ENCODE assay signal across 8 cellular contexts in genomic region chr14:105486333-105486973, GRCh38. TPM values are rescaled to one million over a fixed set of nuclear protein-coding genes. Genes with fewer than 3 reads are reported as not detected.
A peak's percentile ranks its signal among the peaks of the same experiment; 100 is the strongest.
DNase-seq lines count a peak whose midpoint lies in the region; TF ChIP-seq lines count a peak whose summit lies in the region.

CRIP1 (plus strand) TSS chr14:105486886; CDS start chr14:105487260, 374 bp downstream.

- H3K36me3 ChIP-seq in ectodermal cell (ENCODE audit: control insufficient read depth, insufficient read depth, low read length) (no peaks in the 10 kb centered on the region), muscle layer of colon (ENCODE audit: insufficient read depth, low read length) (no peaks in the 10 kb centered on the region), uterus (no peaks in the 10 kb centered on the region)

- intact Hi-C loops in uterus (cut with DNase I; ENCODE audit: low total_unique reads), result no loop called here

- WGBS in ectodermal cell, 2 experiments, result 7 to 8% methylated on average over 48 of the region's 48 CpGs

- H3K27ac ChIP-seq in ectodermal cell (ENCODE audit: insufficient read depth, low read depth, low read length, poor library complexity, severe bottlenecking) (no peak within 1 kb of the TSS), muscle layer of colon (ENCODE audit: low read depth, low read length) (peak within 1 kb of the TSS; percentile 34), uterus (peak within 1 kb of the TSS; percentile 72 to 78)

- H3K9me3 ChIP-seq in ectodermal cell (ENCODE audit: control insufficient read depth, low read length), result no peaks in the 10 kb centered on the region
- H3K9me3 ChIP-seq in muscle layer of colon (ENCODE audit: low read length), result no peaks in the 10 kb centered on the region
- H3K9me3 ChIP-seq in uterus, result no peaks in the 10 kb centered on the region

- peak within 1 kb of the TSS; percentile 52 for H3K4me3 ChIP-seq in ectodermal cell (ENCODE audit: insufficient read depth, low read depth, low read length)
- H3K4me3 ChIP-seq in muscle layer of colon (ENCODE audit: low read depth in 1 of 2, low read length in 2 of 2), result peak within 1 kb of the TSS in 1 of 2 donors; percentile 41
- H3K4me3 ChIP-seq in uterus, result peak within 1 kb of the TSS; percentile 24 to 32

- peaks cover 57% of the 10 kb centered on the region for H3K4me1 ChIP-seq in ectodermal cell (ENCODE audit: control insufficient read depth, insufficient read depth, low read length)
- H3K4me1 ChIP-seq in muscle layer of colon (ENCODE audit: insufficient read depth, low read length), result peaks cover 38% of the 10 kb centered on the region
- peaks cover 0 to 50% of the 10 kb centered on the region in 2 donors for H3K4me1 ChIP-seq in uterus

- H3K27me3 ChIP-seq in ectodermal cell (ENCODE audit: control insufficient read depth, insufficient read depth, low read length, poor library complexity, severe bottlenecking) (peaks cover 51% of the 10 kb centered on the region), muscle layer of colon (ENCODE audit: control insufficient read depth in 1 of 2, insufficient read depth in 2 of 2, low read length in 2 of 2) (peaks cover 0 to 25% of the 10 kb centered on the region in 2 donors), uterus (peaks cover 0 to 5% of the 10 kb centered on the region in 2 donors)

- peak; percentile 73 for DNase-seq in activated effector memory CD4-positive, alpha-beta T cell treated with anti-CD3 and anti-CD28 coated beads, Interleukin-2, amount 50 U/mL, for 16 hours
- DNase-seq in activated effector memory CD4-positive, alpha-beta T cell treated with Interleukin-2 at 50 U/mL for 16 hours, result no peak
- DNase-seq in uterus, result no peak
- DNase-seq in COLO829 (ENCODE audit: low spot score), result no peak
- no peak for DNase-seq in cerebellar nuclear complex (lab: John Stamatoyannopoulos, UW)
- no peak for DNase-seq in NCI-H524 (lab: John Stamatoyannopoulos, UW)

- H3K9ac ChIP-seq in muscle layer of colon (ENCODE audit: low read length), result no peak within 1 kb of the TSS

- TF ChIP-seq POLR2A in uterus (IDR thresholded peaks at IDR 0.05), result no peak

- TF ChIP-seq CTCF in uterus (IDR thresholded peaks at IDR 0.05), result no peak

RNA-seq across cellular contexts. Expression of gene CRIP1, which starts in this region (rescaled TPM):
- polyA plus RNA-seq in ectodermal cell (2013, experiment 1 of 4), result 46.7 TPM
- polyA plus RNA-seq in ectodermal cell (2013, experiment 2 of 4), result 41.5 TPM
- 52.7 TPM for polyA plus RNA-seq in ectodermal cell (2013, experiment 3 of 4)
- 54.8 TPM for polyA plus RNA-seq in ectodermal cell (2013, experiment 4 of 4)
- total RNA-seq in uterus, result 10 to 100 TPM in 3 of 4 donors, under 1 TPM in 1; 0.51 to 64.7 (median 34.4) TPM
